Comparison of ENCODE assay signal across 13 cellular contexts in the genomic region with DNA sequence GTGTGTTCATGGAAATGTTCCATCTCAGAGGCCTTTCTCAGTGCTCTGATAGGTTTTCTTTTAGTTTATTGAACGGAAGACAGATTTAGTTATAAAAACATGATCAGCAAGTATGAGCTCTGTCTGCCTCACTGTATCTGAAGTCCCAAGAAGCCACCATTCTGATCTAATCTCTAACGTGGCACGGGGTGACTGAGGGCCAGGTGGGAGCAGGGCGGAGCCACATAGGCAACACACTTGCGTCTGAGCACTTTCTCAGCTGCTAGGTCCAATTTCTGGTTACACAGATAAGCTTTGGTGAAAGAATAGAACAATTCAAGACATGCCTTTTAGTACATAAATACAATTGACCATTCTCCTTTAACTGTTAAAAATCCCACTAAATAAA.
"Had no signal": no experiment of that assay in that cellular context is flagged by ENCODE, and none has a peak within 500 bp of the region (broad histone marks: within the 10 kb centered on the region; RNA-seq: fewer than 3 reads in every experiment).

No MANE protein-coding gene starts in this region.

- ATAC-seq: gastrocnemius medialis; left lobe of liver; mucosa of descending colon; natural killer cell; stimulated activated naive CD8-positive, alpha-beta T cell treated with anti-CD3 and anti-CD28 coated beads, Interleukin-15, Interleukin-2, amounts not matched to agents 100 U/mL and 50 U/mL, for 24 hours had no signal

- H3K27me3 ChIP-seq: ovary had no signal

- H3K36me3 ChIP-seq: gastrocnemius medialis, heart right ventricle, ovary, WERI-Rb-1 had no signal

- DNase-seq: activated CD4-positive, alpha-beta T cell treated with anti-CD3 and anti-CD28 coated beads for 48 hours; activated naive CD4-positive, alpha-beta T cell; aorta; gastrocnemius medialis; mucosa of descending colon; natural killer cell; ovary; stimulated activated CD4-positive, alpha-beta T cell treated with anti-CD3 and anti-CD28 coated beads, Interleukin-12 subunit alpha, Interleukin-12 subunit beta, amount 100 ng/mL, for 4 hours; stimulated activated naive CD8-positive, alpha-beta T cell treated with anti-CD3 and anti-CD28 coated beads, Interleukin-15, Interleukin-2, amounts not matched to agents 100 U/mL and 50 U/mL, for 24 hours; WERI-Rb-1 had no signal

- H3K4me1 Mint-ChIP-seq: natural killer cell had no signal

- H3K4me3 ChIP-seq: gastrocnemius medialis, heart right ventricle, mucosa of descending colon, ovary had no signal

- H3K4me3 Mint-ChIP-seq: activated T-helper 1 cell treated with anti-CD3 and anti-CD28 coated beads, Interleukin-12 subunit alpha, Interleukin-12 subunit beta, Interleukin-2, Interleukin-4 antibody, amounts not matched to agents 30 ng/mL and 10 ng/mL and 1 ng/mL, durations not matched to agents 14 hours and 24 hours and 36 hours; natural killer cell had no signal

- H3K36me3 Mint-ChIP-seq: natural killer cell had no signal

- H3K9me3 Mint-ChIP-seq: activated T-helper 1 cell treated with anti-CD3 and anti-CD28 coated beads, Interleukin-12 subunit alpha, Interleukin-12 subunit beta, Interleukin-2, Interleukin-4 antibody, amounts not matched to agents 30 ng/mL and 10 ng/mL and 1 ng/mL, durations not matched to agents 14 hours and 24 hours and 36 hours; natural killer cell had no signal

- H3K27ac Mint-ChIP-seq: activated T-helper 1 cell treated with anti-CD3 and anti-CD28 coated beads, Interleukin-12 subunit alpha, Interleukin-12 subunit beta, Interleukin-2, Interleukin-4 antibody, amounts not matched to agents 30 ng/mL and 10 ng/mL and 1 ng/mL, durations not matched to agents 14 hours and 24 hours and 36 hours; natural killer cell had no signal

- H3K27ac ChIP-seq: gastrocnemius medialis, heart right ventricle, ovary, WERI-Rb-1 had no signal

- H3K4me1 ChIP-seq: gastrocnemius medialis had no signal

- H3K9me3 ChIP-seq: gastrocnemius medialis, heart right ventricle, mucosa of descending colon, ovary had no signal
